25 cellular contexts compared by ENCODE assay signal in the genomic region with DNA sequence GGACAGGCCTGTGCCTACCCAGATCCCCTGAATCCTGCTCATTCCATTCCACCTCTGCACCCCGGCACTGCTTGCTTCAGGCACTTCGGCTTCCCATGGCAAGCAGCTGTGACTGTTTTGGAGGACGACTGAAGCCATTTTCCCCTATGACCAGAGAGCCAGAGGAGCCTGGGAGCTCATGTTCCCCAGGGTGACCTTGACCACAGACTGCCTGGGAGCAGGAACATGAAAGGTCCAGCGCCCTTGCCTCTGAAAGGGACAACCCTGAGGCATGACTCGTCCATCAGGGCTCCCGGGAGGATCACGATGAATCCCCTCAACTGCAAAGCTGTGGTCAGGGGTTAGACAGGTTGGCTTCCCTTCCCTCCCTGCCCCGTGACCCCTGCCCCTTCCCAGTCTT. TPM values are rescaled to one million over a fixed set of nuclear protein-coding genes. Genes with fewer than 3 reads are reported as not detected.
DNase-seq lines count a peak whose midpoint lies in the region; FAIRE-seq and TF ChIP-seq lines count a peak whose summit lies in the region.
"Had no signal": no experiment of that assay in that cellular context is flagged by ENCODE, and none has a peak within 500 bp of the region (broad histone marks: within the 10 kb centered on the region; RNA-seq: fewer than 3 reads in every experiment).

No MANE protein-coding gene starts in this region.

- POLR2A ChIA-PET in H1 (lab: Charles Lee; ENCODE audit: partially characterized antibody), result interaction anchor here (0.6 to 1.7 kb wide), 4 partner anchors 10 to 450 kb away, joined by 3 to 5 read pairs (median 3); a partner anchor contains a TSS

- TF ChIP-seq CTCF in H1 (IDR thresholded peaks at IDR 0.05; ENCODE audit: control extremely low read depth in 1 of 3, insufficient read depth in 1 of 3, low read depth in 1 of 3, low read length in 3 of 3) (no peak), endodermal cell (conservative IDR thresholded peaks at IDR 0.05) (no peak)

- H3K14ac ChIP-seq in H1 (ENCODE audit: insufficient read length), result no peak overlapping the region

- H3K4me3 ChIP-seq in H1 (ENCODE audit: extremely low read depth in 1 of 4, insufficient read depth in 2 of 4, low read depth in 3 of 4, low read length in 4 of 4) (no peak overlapping the region), endodermal cell (ENCODE audit: low read length) (no peak overlapping the region)
- H3K4me3 ChIP-seq: BLaER1 had no signal

- FAIRE-seq in H1 (lab: Jason Lieb, UNC), result no peak
- FAIRE-seq: A204.1, D721Med, G401.6, GM12891, GM19239 had no signal

- H3K36me3 ChIP-seq in H1 (ENCODE audit: control insufficient read depth in 2 of 4, insufficient read depth in 4 of 4, low read length in 3 of 4), result no peaks in the 10 kb centered on the region
- no peaks in the 10 kb centered on the region for H3K36me3 ChIP-seq in endodermal cell (ENCODE audit: control insufficient read depth, insufficient read depth, low read length)
- H3K36me3 ChIP-seq: BE2C, BLaER1 had no signal

- 88% methylated on average over 8 of the region's 8 CpGs; no CpG with 5 or more reads in 1 of the 2 experiments for WGBS in H1 (ENCODE audit: extremely low coverage in 1 of 2, insufficient coverage in 1 of 2, insufficient read length in 1 of 2, insufficient replicate concordance in 2 of 2, low coverage in 1 of 2, low lambda C conversion rate in 2 of 2, missing lambda C conversion rate in 1 of 2), 2 experiments
- 80 to 86% methylated on average over 8 of the region's 8 CpGs for WGBS in endodermal cell (ENCODE audit: insufficient coverage in 1 of 2, insufficient read length in 1 of 2), 2 experiments

- H3K4me1 ChIP-seq in H1 (replicated peaks in 1 of 4; ENCODE audit: control insufficient read depth in 3 of 4, insufficient read depth in 4 of 4, low read length in 3 of 4), result peaks cover 7 to 13% (median 10%) of the 10 kb centered on the region in 4 experiments
- no peaks in the 10 kb centered on the region for H3K4me1 ChIP-seq in endodermal cell (ENCODE audit: control insufficient read depth, insufficient read depth, low read length)
- H3K4me1 ChIP-seq: BE2C, BLaER1, Caco-2 had no signal

- H3K23ac ChIP-seq in H1 (ENCODE audit: insufficient read length), result no peak overlapping the region

- peaks cover 0 to 2% (median 0%) of the 10 kb centered on the region in 4 experiments; a peak in 3 of 7 replicates for H3K27me3 ChIP-seq in H1 (replicated peaks in 1 of 4; ENCODE audit: control insufficient read depth in 3 of 4, extremely low read depth in 1 of 4, insufficient read depth in 3 of 4, low read length in 3 of 4)
- H3K27me3 ChIP-seq in endodermal cell (ENCODE audit: control insufficient read depth, insufficient read depth, low read length, poor library complexity, severe bottlenecking), result no peaks in the 10 kb centered on the region

- peaks cover 18% of the 10 kb centered on the region for H3K4me1 Mint-ChIP-seq in endodermal cell
- H3K4me1 Mint-ChIP-seq: CD14-positive monocyte; CD4-positive, CD25-positive, alpha-beta regulatory T cell; CD8-positive, alpha-beta memory T cell had no signal

- no peak for TF ChIP-seq POLR2A in H1 (IDR thresholded peaks at IDR 0.05; ENCODE audit: control extremely low read depth in 1 of 2, low read depth in 2 of 2, low read length in 2 of 2)

- peaks cover 43% of the 10 kb centered on the region for H3K27me3 Mint-ChIP-seq in endodermal cell (ENCODE audit: insufficient read depth)

- no peak overlapping the region for H3K4ac ChIP-seq in H1 (replicated peaks; ENCODE audit: insufficient read length, low read depth, low read length)

- H4K8ac ChIP-seq in H1 (ENCODE audit: extremely low read depth, insufficient read depth, low read length), result no peak overlapping the region

- H3K18ac ChIP-seq in H1 (ENCODE audit: extremely low read depth, low read length), result 0 out of 2 replicates have a peak overlapping the region, but pooled peaks have one; percentile 12

- H3K9me3 ChIP-seq in H1 (ENCODE audit: insufficient read depth in 2 of 2, low read depth in 1 of 2, low read length in 1 of 2), result no peaks in the 10 kb centered on the region
- H3K9me3 ChIP-seq in endodermal cell (ENCODE audit: control insufficient read depth, low read length), result no peaks in the 10 kb centered on the region
- H3K9me3 ChIP-seq: BE2C, BLaER1, Caco-2 had no signal

- CTCF ChIA-PET in H1 (lab: Charles Lee; ENCODE audit: partially characterized antibody), result interaction anchor here (0.7 to 5.1 kb wide), 12 partner anchors 10 to 442 kb away, joined by 3 to 28 read pairs (median 4); no protein-coding TSS in a partner anchor

- H3K23me2 ChIP-seq in H1 (ENCODE audit: low read depth, low read length), result no peaks in the 10 kb centered on the region; the same call in 1 of the 2 replicates

- H3K4me3 Mint-ChIP-seq in endodermal cell, result no peak overlapping the region
- H3K4me3 Mint-ChIP-seq: CD4-positive, alpha-beta memory T cell; CD4-positive, CD25-positive, alpha-beta regulatory T cell; CD8-positive, alpha-beta memory T cell had no signal

- TF ChIP-seq RAD21 in H1 (IDR thresholded peaks at IDR 0.05 in 1 of 2, conservative IDR thresholded peaks at IDR 0.05 in 1 of 2; ENCODE audit: low read depth in 2 of 2, low read length in 2 of 2), result no peak

- no peaks in the 10 kb centered on the region for H3K9me3 Mint-ChIP-seq in endodermal cell
- H3K9me3 Mint-ChIP-seq: CD4-positive, alpha-beta memory T cell; CD8-positive, alpha-beta memory T cell had no signal

- H3K27ac ChIP-seq in H1 (ENCODE audit: low read depth, low read length), result no peak overlapping the region
- H3K27ac ChIP-seq in endodermal cell (ENCODE audit: low read depth, low read length), result no peak overlapping the region
- H3K27ac ChIP-seq: BLaER1 had no signal

- no peak for TF ChIP-seq EP300 in H1 (IDR thresholded peaks at IDR 0.05; ENCODE audit: borderline replicate concordance in 1 of 2, low read depth in 2 of 2, low read length in 2 of 2)

- no peaks in the 10 kb centered on the region for H3K79me2 ChIP-seq in H1 (ENCODE audit: control insufficient read depth in 1 of 2, insufficient read depth in 2 of 2, low read length in 2 of 2)

- H4K20me1 ChIP-seq in H1 (replicated peaks in 1 of 2; ENCODE audit: control insufficient read depth in 1 of 2, insufficient read depth in 2 of 2, low read length in 2 of 2), result no peaks in the 10 kb centered on the region
- H4K20me1 ChIP-seq: BLaER1 had no signal

- H2BK120ac ChIP-seq in H1 (replicated peaks; ENCODE audit: low read depth, low read length), result no peak overlapping the region

- H2BK15ac ChIP-seq in H1 (ENCODE audit: low read length), result no peak overlapping the region

- H3K79me1 ChIP-seq in H1 (ENCODE audit: low read depth, low read length), result no peaks in the 10 kb centered on the region

- no peak overlapping the region for H3K4me2 ChIP-seq in H1 (ENCODE audit: insufficient read depth in 1 of 2, low read depth in 2 of 2, low read length in 2 of 2)
- H3K4me2 ChIP-seq: BLaER1 had no signal

- H2AK5ac ChIP-seq in H1 (ENCODE audit: low read depth, low read length), result peak overlapping the region; percentile 55; the same call in 1 of the 2 replicates

- H4K91ac ChIP-seq in H1 (replicated peaks; ENCODE audit: insufficient read length, low read length), result peak overlapping the region; percentile 2

- H3K9ac ChIP-seq in H1 (replicated peaks in 1 of 4; ENCODE audit: extremely low read depth in 1 of 4, low read depth in 3 of 4, low read length in 3 of 4) (no peak overlapping the region), endodermal cell (ENCODE audit: extremely low read depth, low read length, poor library complexity, severe bottlenecking) (no peak overlapping the region)
- H3K9ac ChIP-seq: BLaER1 had no signal

- no peak overlapping the region for H2AFZ ChIP-seq in H1 (ENCODE audit: low read length)

- H2BK12ac ChIP-seq in H1 (ENCODE audit: low read depth, low read length), result peak overlapping the region; percentile 85

- H3K27ac Mint-ChIP-seq in endodermal cell, result no peak overlapping the region
- H3K27ac Mint-ChIP-seq: CD14-positive monocyte; CD4-positive, alpha-beta memory T cell; CD4-positive, CD25-positive, alpha-beta regulatory T cell; CD8-positive, alpha-beta memory T cell had no signal

- H3K56ac ChIP-seq in H1 (replicated peaks; ENCODE audit: insufficient read length, low read depth, low read length), result no peak overlapping the region

- no peaks in the 10 kb centered on the region for H3K36me3 Mint-ChIP-seq in endodermal cell (ENCODE audit: low read depth)
- H3K36me3 Mint-ChIP-seq: CD14-positive monocyte; CD4-positive, alpha-beta memory T cell; CD4-positive, CD25-positive, alpha-beta regulatory T cell; CD8-positive, alpha-beta memory T cell had no signal

- H2BK5ac ChIP-seq in H1 (ENCODE audit: low read depth, low read length), result no peak overlapping the region; the same call in 1 of the 2 replicates

- H2BK20ac ChIP-seq in H1 (ENCODE audit: low read length), result peak overlapping the region; percentile 36; the same call in 1 of the 2 replicates

- H4K5ac ChIP-seq in H1 (ENCODE audit: insufficient read length, low read depth, low read length), result no peak overlapping the region

- no peak for DNase-seq in H1 (ENCODE audit: low read depth in 1 of 2, low spot score in 2 of 2)
- peak; percentile 55 for DNase-seq in endodermal cell
- DNase-seq in retina, result peak; percentile 29
- DNase-seq in COLO829 (ENCODE audit: low spot score), result no peak
- DNase-seq in H4 (ENCODE audit: low spot score), result no peak
- DNase-seq: 8988T; ACHN; BE2C; C1 segment of cervical spinal cord; Caco-2; Calu3; CD4-positive, alpha-beta memory T cell; CD4-positive, CD25-positive, alpha-beta regulatory T cell; CD8-positive, alpha-beta memory T cell; DMS79 treated with DMSO at 0.1 percent for 48 hours; GF-D8 had no signal

RNA-seq across cellular contexts. Expression of a gene that starts 16.7 kb away (rescaled TPM):
- total RNA-seq in H1 (2021; fragmentation: NEBNext Ultra II Directional; extraction: Animal tissue kit (Norgen Biotek cat#: 25700)), result 0.27 TPM in 1 of 2 replicates, not detected in the other
- polyA plus RNA-seq in H1 (2011; rRNA removed), result 0.05 and 0.25 TPM in 2 replicates
- polyA plus RNA-seq in H1 (2011; cell fraction: cytosol; rRNA removed), result 0.17 TPM
- 0.16 TPM for polyA plus RNA-seq in H1 (2011; cell fraction: nucleus; rRNA removed)
- 0.16 TPM in 1 of 4 replicates, not detected in the others for polyA plus RNA-seq in H1 (2012, experiment 1 of 2)
- not detected for polyA plus RNA-seq in H1 (2012, experiment 2 of 2)
- 0.14 TPM for polyA plus RNA-seq in H1 (2013, experiment 1 of 2)
- 0.11 TPM for polyA plus RNA-seq in H1 (2013, experiment 2 of 2)
- polyA minus RNA-seq in H1 (2011; rRNA and poly(A)+ RNA removed), result not detected in 2 replicates
- not detected for polyA minus RNA-seq in H1 (2011; cell fraction: cytosol; rRNA and poly(A)+ RNA removed)
- not detected for polyA minus RNA-seq in H1 (2011; cell fraction: nucleus; rRNA and poly(A)+ RNA removed)
- not detected for total RNA-seq in endodermal cell
- polyA plus RNA-seq in endodermal cell (2013, experiment 1 of 2), result not detected
- polyA plus RNA-seq in endodermal cell (2013, experiment 2 of 2), result not detected
- total RNA-seq in H4 (2014; rRNA removed; shearing (Covaris generic)), result 0.45 TPM in 1 of 2 replicates, not detected in the other
- total RNA-seq: Caco-2; Calu3; CD4-positive, alpha-beta memory T cell; CD4-positive, CD25-positive, alpha-beta regulatory T cell; CD8-positive, alpha-beta memory T cell had no signal
- polyA plus RNA-seq: AG04450; CD14-positive monocyte; CD4-positive, alpha-beta memory T cell; CD4-positive, CD25-positive, alpha-beta regulatory T cell; CD8-positive, alpha-beta memory T cell had no signal

RNA-seq across cellular contexts. Expression of a gene that starts 28.9 kb away (rescaled TPM):
- total RNA-seq in H1 (2021; fragmentation: NEBNext Ultra II Directional; extraction: Animal tissue kit (Norgen Biotek cat#: 25700)), result 1.3 and 2.0 TPM in 2 replicates
- polyA plus RNA-seq in H1 (2011; rRNA removed), result 2.2 and 2.7 TPM in 2 replicates
- 1.1 TPM for polyA plus RNA-seq in H1 (2011; cell fraction: cytosol; rRNA removed)
- 0.97 TPM for polyA plus RNA-seq in H1 (2011; cell fraction: nucleus; rRNA removed)
- polyA plus RNA-seq in H1 (2012, experiment 1 of 2), result 0.64 to 1.5 TPM (median 1.2 TPM) in 4 replicates
- polyA plus RNA-seq in H1 (2012, experiment 2 of 2), result 1.3 TPM
- 5.4 TPM for polyA plus RNA-seq in H1 (2013, experiment 1 of 2)
- 5.4 TPM for polyA plus RNA-seq in H1 (2013, experiment 2 of 2)
- 0.17 and 0.35 TPM in 2 replicates for polyA minus RNA-seq in H1 (2011; rRNA and poly(A)+ RNA removed)
- 1.8 TPM for polyA minus RNA-seq in H1 (2011; cell fraction: cytosol; rRNA and poly(A)+ RNA removed)
- 0.90 TPM for polyA minus RNA-seq in H1 (2011; cell fraction: nucleus; rRNA and poly(A)+ RNA removed)
- total RNA-seq in endodermal cell, result not detected
- polyA plus RNA-seq in endodermal cell (2013, experiment 1 of 2), result 0.21 TPM
- polyA plus RNA-seq in endodermal cell (2013, experiment 2 of 2), result not detected
- 0.27 TPM in 1 of 2 replicates, not detected in the other for total RNA-seq in H4 (2014; rRNA removed; shearing (Covaris generic))
- total RNA-seq: A673; Calu3; CD4-positive, alpha-beta memory T cell; CD4-positive, CD25-positive, alpha-beta regulatory T cell; CD8-positive, alpha-beta memory T cell had no signal
- polyA plus RNA-seq: AG04450; CD14-positive monocyte; CD4-positive, alpha-beta memory T cell; CD8-positive, alpha-beta memory T cell had no signal

RNA-seq across cellular contexts. Expression of a gene that starts 35.1 kb away (rescaled TPM):
- 184 and 207 TPM in 2 replicates for total RNA-seq in H1 (2021; fragmentation: NEBNext Ultra II Directional; extraction: Animal tissue kit (Norgen Biotek cat#: 25700))
- polyA plus RNA-seq in H1 (2011; rRNA removed), result 183 and 187 TPM in 2 replicates
- polyA plus RNA-seq in H1 (2011; cell fraction: cytosol; rRNA removed), result 273 TPM
- 335 TPM for polyA plus RNA-seq in H1 (2011; cell fraction: nucleus; rRNA removed)
- 205 to 238 TPM (median 210 TPM) in 4 replicates for polyA plus RNA-seq in H1 (2012, experiment 1 of 2)
- 23.6 TPM for polyA plus RNA-seq in H1 (2012, experiment 2 of 2)
- 139 TPM for polyA plus RNA-seq in H1 (2013, experiment 1 of 2)
- polyA plus RNA-seq in H1 (2013, experiment 2 of 2), result 140 TPM
- 387 and 444 TPM in 2 replicates for polyA minus RNA-seq in H1 (2011; rRNA and poly(A)+ RNA removed)
- 179 TPM for polyA minus RNA-seq in H1 (2011; cell fraction: cytosol; rRNA and poly(A)+ RNA removed)
- 286 TPM for polyA minus RNA-seq in H1 (2011; cell fraction: nucleus; rRNA and poly(A)+ RNA removed)
- 100 to 1,000 TPM; 113 to 130 TPM for total RNA-seq in endodermal cell
- 169 TPM for polyA plus RNA-seq in endodermal cell (2013, experiment 1 of 2)
- 153 TPM for polyA plus RNA-seq in endodermal cell (2013, experiment 2 of 2)
- 220 and 223 TPM in 2 replicates for total RNA-seq in H4 (2014; rRNA removed; shearing (Covaris generic))

Comparison
In these comparisons a context has a peak if more than half of its experiments do, and no peak if none do; other contexts are left out.
1. DNase-seq: peak in endodermal cell (single experiment) and retina (single experiment); none in H1 (0 of 2), COLO829 (single experiment) and H4 (single experiment).